In the genomic region with DNA sequence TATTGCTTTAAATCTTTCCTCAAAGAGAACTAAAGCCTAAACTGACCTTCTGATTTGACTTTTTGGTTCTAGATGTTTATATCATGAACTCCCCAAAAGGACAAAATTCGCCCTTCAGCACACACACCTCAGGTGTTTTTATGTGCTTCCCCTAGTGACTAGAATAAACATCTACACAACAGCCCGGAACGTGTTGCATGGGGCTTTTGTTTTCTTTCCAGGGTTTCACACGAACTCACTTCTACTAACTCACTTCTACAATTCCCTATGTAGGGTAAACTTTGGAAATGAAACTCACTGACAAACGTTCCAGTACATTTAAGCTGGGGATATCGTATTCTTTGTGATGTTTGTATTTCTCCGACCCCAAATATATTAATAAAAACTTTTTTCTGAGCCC, we compare ENCODE assay signal across 7 cellular contexts. TPM values are rescaled to one million over a fixed set of nuclear protein-coding genes. Genes with fewer than 3 reads are reported as not detected.
DNase-seq lines count a peak whose midpoint lies in the region; ATAC-seq and TF ChIP-seq lines count a peak whose summit lies in the region.

No MANE protein-coding gene starts in this region.

- TF ChIP-seq CTCF in DOHH2 (IDR thresholded peaks at IDR 0.05; ENCODE audit: low read depth, low read length, poor library complexity, severe bottlenecking) = peak; percentile 40
- no peak for TF ChIP-seq CTCF in ovary (IDR thresholded peaks at IDR 0.05)

- no peaks in the 10 kb centered on the region for H3K27me3 ChIP-seq in DOHH2 (ENCODE audit: control insufficient read depth, low read length)
- no peaks in the 10 kb centered on the region for H3K27me3 ChIP-seq in ovary

- H3K9me3 Mint-ChIP-seq in activated CD4-positive, alpha-beta T cell treated with anti-CD3 and anti-CD28 coated beads, Interleukin-2, amount 10 ng/mL, durations not matched to agents 7 days and 5 days = no peaks in the 10 kb centered on the region

- H3K9me3 ChIP-seq in DOHH2 (ENCODE audit: control insufficient read depth, insufficient read depth, low read length) (no peaks in the 10 kb centered on the region), ovary (no peaks in the 10 kb centered on the region)

- peak; percentile 35 for ATAC-seq in GM21576 (IDR thresholded peaks at IDR 0.05; ENCODE audit: unreplicated experiment)

- CTCF ChIA-PET in activated CD4-positive, alpha-beta T cell treated with anti-CD3 and anti-CD28 coated beads, Interleukin-2, amount 10 ng/mL, durations not matched to agents 7 days and 5 days (lab: Charles Lee) = interaction anchor here (1.2 to 1.9 kb wide), 4 partner anchors 9 to 40 kb away, joined by 3 to 6 read pairs (median 4); no protein-coding TSS in a partner anchor

- no peaks in the 10 kb centered on the region for H3K9me2 ChIP-seq in DOHH2 (replicated peaks; ENCODE audit: control insufficient read depth, low read length)

- peaks cover 23% of the 10 kb centered on the region for H3K36me3 Mint-ChIP-seq in activated CD4-positive, alpha-beta T cell treated with anti-CD3 and anti-CD28 coated beads, Interleukin-2, amount 10 ng/mL, durations not matched to agents 7 days and 5 days (ENCODE audit: low read depth)

- peaks cover 53% of the 10 kb centered on the region for H3K4me1 Mint-ChIP-seq in activated CD4-positive, alpha-beta T cell treated with anti-CD3 and anti-CD28 coated beads, Interleukin-2, amount 10 ng/mL, durations not matched to agents 7 days and 5 days

- H3F3A ChIP-seq in DOHH2 (ENCODE audit: control insufficient read depth, insufficient read depth) = peaks cover 13% of the 10 kb centered on the region

- TF ChIP-seq POLR2A in ovary (IDR thresholded peaks at IDR 0.05) = no peak

- H3K27ac ChIP-seq in DOHH2 (ENCODE audit: low read depth, low read length) = peak overlapping the region; percentile 93
- no peak overlapping the region for H3K27ac ChIP-seq in ovary

- intact Hi-C loops in ovary (cut with DNase I) = loop anchor here in 1 of 4 donors (10.0 kb wide), 1 partner anchor 64 kb away; a partner anchor contains a TSS

- peak overlapping the region; percentile 80 for H3K4me3 ChIP-seq in DOHH2 (ENCODE audit: low read length)
- peak overlapping the region; percentile 78 for H3K4me3 ChIP-seq in ovary

- H4K20me1 ChIP-seq in DOHH2 (ENCODE audit: control insufficient read depth, insufficient read depth, low read depth, low read length) = peaks cover 58% of the 10 kb centered on the region

- H3K4me2 ChIP-seq in DOHH2 (ENCODE audit: low read length) = peak overlapping the region; percentile 89

- no peaks in the 10 kb centered on the region for H3K27me3 Mint-ChIP-seq in activated CD4-positive, alpha-beta T cell treated with anti-CD3 and anti-CD28 coated beads, Interleukin-2, amount 10 ng/mL, durations not matched to agents 7 days and 5 days

- H3K4me1 ChIP-seq in DOHH2 (ENCODE audit: control insufficient read depth, low read length) (peaks cover 62% of the 10 kb centered on the region), ovary (ENCODE audit: insufficient read depth) (peaks cover 10% of the 10 kb centered on the region)

- H3K4me3 Mint-ChIP-seq in activated CD4-positive, alpha-beta T cell treated with anti-CD3 and anti-CD28 coated beads, Interleukin-2, amount 10 ng/mL, durations not matched to agents 7 days and 5 days = peak overlapping the region; percentile 99

- peaks cover 65% of the 10 kb centered on the region for H3K79me2 ChIP-seq in DOHH2 (ENCODE audit: control insufficient read depth, low read length)

- no peak for TF ChIP-seq EP300 in ovary (IDR thresholded peaks at IDR 0.05)

- DNase-seq in NCI-H1694 treated with DMSO at 0.1 percent for 48 hours (lab: John Stamatoyannopoulos, UW) (peak; percentile 30), fibroblast of peridontal ligament (ENCODE audit: extremely low read depth) (peak; percentile 37), ovary (no peak), NCI-H187 treated with DMSO at 0.1 percent for 48 hours (lab: John Stamatoyannopoulos, UW) (no peak)
- DNase-seq in activated CD4-positive, alpha-beta T cell treated with anti-CD3 and anti-CD28 coated beads, Interleukin-2, amount 10 ng/mL, durations not matched to agents 7 days and 5 days = peak; percentile 63

- peak overlapping the region; percentile 100 for H3K27ac Mint-ChIP-seq in activated CD4-positive, alpha-beta T cell treated with anti-CD3 and anti-CD28 coated beads, Interleukin-2, amount 10 ng/mL, durations not matched to agents 7 days and 5 days

- H3K36me3 ChIP-seq in DOHH2 (ENCODE audit: control insufficient read depth, low read length) = peaks cover 63% of the 10 kb centered on the region
- H3K36me3 ChIP-seq in ovary = no peaks in the 10 kb centered on the region

- 2 to 3% (median 3%) methylated on average over 7 of the region's 7 CpGs for WGBS in ovary, 3 donors

- POLR2A ChIA-PET in activated CD4-positive, alpha-beta T cell treated with anti-CD3 and anti-CD28 coated beads, Interleukin-2, amount 10 ng/mL, durations not matched to agents 7 days and 5 days (lab: Charles Lee) = no interaction called here

RNA-seq across cellular contexts. Expression of a gene that starts 1.4 kb away (rescaled TPM):
- 100 to 1,000 TPM; 109 to 143 TPM for total RNA-seq in activated CD4-positive, alpha-beta T cell treated with anti-CD3 and anti-CD28 coated beads, Interleukin-2, amount 10 ng/mL, durations not matched to agents 7 days and 5 days
- 10 to 100 TPM; 54.1 to 81.7 (median 71.9) TPM for total RNA-seq in ovary
- polyA plus RNA-seq in ovary = 10 to 100 TPM; 82.7 to 97.2 TPM

Comparison
In these comparisons a context has a peak if more than half of its experiments do, and no peak if none do; other contexts are left out.
1. DNase-seq: peak in NCI-H1694 treated with DMSO at 0.1 percent for 48 hours (single experiment), activated CD4-positive, alpha-beta T cell treated with anti-CD3 and anti-CD28 coated beads, Interleukin-2, amount 10 ng/mL, durations not matched to agents 7 days and 5 days (single experiment) and fibroblast of peridontal ligament (single experiment); none in ovary (0 of 5) and NCI-H187 treated with DMSO at 0.1 percent for 48 hours (single experiment).